Comparison of ENCODE assay signal across 8 cellular contexts in genomic region chr14:92651106-92651792, GRCh38.
DNase-seq lines count a peak whose midpoint lies in the region; ATAC-seq lines count a peak whose summit lies in the region.

No MANE protein-coding gene starts in this region.

- DNase-seq in activated CD4-positive, alpha-beta T cell treated with anti-CD3 and anti-CD28 coated beads for 1 hour, result peak; percentile 62
- peak; percentile 63 for DNase-seq in effector CD8-positive, alpha-beta T cell (lab: John Stamatoyannopoulos, UW)
- DNase-seq in stimulated activated CD4-positive, alpha-beta T cell treated with anti-CD3 and anti-CD28 coated beads, Interleukin-1b, Interleukin-23, amount 100 ng/mL, for 24 hours (ENCODE audit: low read depth in 4 of 4, low spot score in 1 of 4), result peak in 3 of 4 experiments; percentile 34 to 76 (median 67)
- DNase-seq in NCI-H748 treated with DMSO at 0.1 percent for 48 hours (lab: John Stamatoyannopoulos, UW), result no peak
- no peak for DNase-seq in cerebellar cortex (ENCODE audit: low spot score)
- DNase-seq in NCI-H2196 (lab: John Stamatoyannopoulos, UW; ENCODE audit: unreplicated experiment), result no peak

- peak; percentile 60 for ATAC-seq in GM19043 (IDR thresholded peaks at IDR 0.05; ENCODE audit: low read depth, unreplicated experiment)
- ATAC-seq in HG03135 (IDR thresholded peaks at IDR 0.05; ENCODE audit: unreplicated experiment), result peak; percentile 65

Comparison
In these comparisons a context has a peak if more than half of its experiments do, and no peak if none do; other contexts are left out.
1. DNase-seq: peak in activated CD4-positive, alpha-beta T cell treated with anti-CD3 and anti-CD28 coated beads for 1 hour (single experiment), effector CD8-positive, alpha-beta T cell (single experiment) and stimulated activated CD4-positive, alpha-beta T cell treated with anti-CD3 and anti-CD28 coated beads, Interleukin-1b, Interleukin-23, amount 100 ng/mL, for 24 hours (3 of 4); none in NCI-H748 treated with DMSO at 0.1 percent for 48 hours (single experiment), cerebellar cortex (single experiment) and NCI-H2196 (single experiment).